In genomic region chr3:125381743-125382142, GRCh38 we compare ENCODE assay signal across 10 cellular contexts. TPM values are rescaled to one million over a fixed set of nuclear protein-coding genes. Genes with fewer than 3 reads are reported as not detected.
DNase-seq lines count a peak whose midpoint lies in the region; ATAC-seq and TF ChIP-seq lines count a peak whose summit lies in the region.
"Had no signal": no experiment of that assay in that cellular context is flagged by ENCODE, and none has a peak within 500 bp of the region (broad histone marks: within the 10 kb centered on the region; RNA-seq: fewer than 3 reads in every experiment).

No MANE protein-coding gene starts in this region.

- no peaks in the 10 kb centered on the region for H3K36me3 Mint-ChIP-seq in activated naive CD4-positive, alpha-beta T cell treated with anti-CD3 and anti-CD28 coated beads for 36 hours (ENCODE audit: low read depth)
- H3K36me3 Mint-ChIP-seq in stimulated activated effector memory CD8-positive, alpha-beta T cell treated with anti-CD3 and anti-CD28 coated beads, Interleukin-12 subunit alpha, Interleukin-12 subunit beta, amount 100 ng/mL, for 72 hours: no peaks in the 10 kb centered on the region
- H3K36me3 Mint-ChIP-seq in progenitor cell of endocrine pancreas (ENCODE audit: insufficient read depth): no peaks in the 10 kb centered on the region

- CTCF ChIA-PET in activated naive CD4-positive, alpha-beta T cell treated with anti-CD3 and anti-CD28 coated beads for 36 hours (lab: Charles Lee): interaction anchor here (0.6 to 1.4 kb wide), 5 partner anchors 40 to 457 kb away, joined by 3 to 6 read pairs (median 4); no protein-coding TSS in a partner anchor

- H3K9me3 ChIP-seq in MG63 (no peaks in the 10 kb centered on the region), upper lobe of left lung (no peaks in the 10 kb centered on the region)
- H3K9me3 ChIP-seq: BE2C had no signal

- H3K27ac ChIP-seq in upper lobe of left lung: no peak overlapping the region

- H3K9me3 Mint-ChIP-seq in activated naive CD4-positive, alpha-beta T cell treated with anti-CD3 and anti-CD28 coated beads for 36 hours: no peaks in the 10 kb centered on the region
- H3K9me3 Mint-ChIP-seq in stimulated activated effector memory CD8-positive, alpha-beta T cell treated with anti-CD3 and anti-CD28 coated beads, Interleukin-12 subunit alpha, Interleukin-12 subunit beta, amount 100 ng/mL, for 72 hours: no peaks in the 10 kb centered on the region
- H3K9me3 Mint-ChIP-seq in progenitor cell of endocrine pancreas (ENCODE audit: low read depth): no peaks in the 10 kb centered on the region

- H3K27me3 ChIP-seq in MG63 (no peaks in the 10 kb centered on the region), upper lobe of left lung (no peaks in the 10 kb centered on the region)
- H3K27me3 ChIP-seq: BE2C had no signal

- no peak for TF ChIP-seq CTCF in upper lobe of left lung (IDR thresholded peaks at IDR 0.05)
- no peak for TF ChIP-seq CTCF in progenitor cell of endocrine pancreas (IDR thresholded peaks at IDR 0.05; ENCODE audit: unreplicated experiment)

- TF ChIP-seq POLR2A in upper lobe of left lung (IDR thresholded peaks at IDR 0.05): no peak

- H3K36me3 ChIP-seq in MG63: no peaks in the 10 kb centered on the region
- H3K36me3 ChIP-seq in upper lobe of left lung: no peaks in the 10 kb centered on the region
- H3K36me3 ChIP-seq: BE2C had no signal

- peak; percentile 66 for DNase-seq in activated naive CD4-positive, alpha-beta T cell treated with anti-CD3 and anti-CD28 coated beads for 36 hours
- DNase-seq in activated naive CD4-positive, alpha-beta T cell (lab: John Stamatoyannopoulos, UW): no peak
- DNase-seq in MG63: peak; percentile 50
- peak; percentile 34 for DNase-seq in astrocyte of the hippocampus (ENCODE audit: low read depth, low spot score)
- DNase-seq in stimulated activated effector memory CD8-positive, alpha-beta T cell treated with anti-CD3 and anti-CD28 coated beads, Interleukin-12 subunit alpha, Interleukin-12 subunit beta, amount 100 ng/mL, for 72 hours (ENCODE audit: low spot score in 2 of 2): peak; percentile 6 to 53
- DNase-seq in cardiac septum (ENCODE audit: low spot score): no peak
- no peak for DNase-seq in upper lobe of left lung
- no peak for DNase-seq in progenitor cell of endocrine pancreas (ENCODE audit: low spot score, unreplicated experiment)
- DNase-seq: BE2C, midbrain had no signal

- H3K4me1 Mint-ChIP-seq in activated naive CD4-positive, alpha-beta T cell treated with anti-CD3 and anti-CD28 coated beads for 36 hours (ENCODE audit: low read depth): peaks cover 10% of the 10 kb centered on the region
- peaks cover 9% of the 10 kb centered on the region for H3K4me1 Mint-ChIP-seq in stimulated activated effector memory CD8-positive, alpha-beta T cell treated with anti-CD3 and anti-CD28 coated beads, Interleukin-12 subunit alpha, Interleukin-12 subunit beta, amount 100 ng/mL, for 72 hours
- H3K4me1 Mint-ChIP-seq in progenitor cell of endocrine pancreas (ENCODE audit: low read depth): peaks cover 8% of the 10 kb centered on the region

- H3K4me3 ChIP-seq in MG63 (no peak overlapping the region), upper lobe of left lung (no peak overlapping the region)

- H3K27me3 Mint-ChIP-seq in activated naive CD4-positive, alpha-beta T cell treated with anti-CD3 and anti-CD28 coated beads for 36 hours (ENCODE audit: low read depth): no peaks in the 10 kb centered on the region
- no peaks in the 10 kb centered on the region for H3K27me3 Mint-ChIP-seq in progenitor cell of endocrine pancreas

- WGBS in upper lobe of left lung, 2 donors: 56 to 61% methylated on average over 5 of the region's 5 CpGs

- peak overlapping the region; percentile 47 for H3K27ac Mint-ChIP-seq in activated naive CD4-positive, alpha-beta T cell treated with anti-CD3 and anti-CD28 coated beads for 36 hours
- no peak overlapping the region for H3K27ac Mint-ChIP-seq in stimulated activated effector memory CD8-positive, alpha-beta T cell treated with anti-CD3 and anti-CD28 coated beads, Interleukin-12 subunit alpha, Interleukin-12 subunit beta, amount 100 ng/mL, for 72 hours
- no peak overlapping the region for H3K27ac Mint-ChIP-seq in progenitor cell of endocrine pancreas

- ATAC-seq in stimulated activated effector memory CD8-positive, alpha-beta T cell treated with anti-CD3 and anti-CD28 coated beads, Interleukin-12 subunit alpha, Interleukin-12 subunit beta, amount 100 ng/mL, for 72 hours: peak; percentile 84
- no peak for ATAC-seq in upper lobe of left lung (ENCODE audit: low FRiP score in 2 of 2)

- no peaks in the 10 kb centered on the region for H3K4me1 ChIP-seq in upper lobe of left lung

- intact Hi-C loops in activated naive CD4-positive, alpha-beta T cell treated with anti-CD3 and anti-CD28 coated beads for 36 hours (cut with micrococcal nuclease): no loop called here
- intact Hi-C loops in cardiac septum (cut with DNase I): no loop called here

- no peak overlapping the region for H3K4me3 Mint-ChIP-seq in activated naive CD4-positive, alpha-beta T cell treated with anti-CD3 and anti-CD28 coated beads for 36 hours
- H3K4me3 Mint-ChIP-seq in stimulated activated effector memory CD8-positive, alpha-beta T cell treated with anti-CD3 and anti-CD28 coated beads, Interleukin-12 subunit alpha, Interleukin-12 subunit beta, amount 100 ng/mL, for 72 hours: no peak overlapping the region
- no peak overlapping the region for H3K4me3 Mint-ChIP-seq in progenitor cell of endocrine pancreas (ENCODE audit: low read depth)

- TF ChIP-seq EP300 in upper lobe of left lung (IDR thresholded peaks at IDR 0.05): no peak

RNA-seq across cellular contexts. Expression of gene ZNF148, which starts 6.6 kb away (rescaled TPM):
- 10 to 100 TPM; 20.3 to 22.2 TPM for total RNA-seq in activated naive CD4-positive, alpha-beta T cell treated with anti-CD3 and anti-CD28 coated beads for 36 hours
- total RNA-seq in MG63 (2014; rRNA removed; shearing (Covaris generic); ENCODE audit: low replicate concordance): 22.3 and 39.4 TPM in 2 replicates
- total RNA-seq in cardiac septum (44.2 TPM), upper lobe of left lung (10 to 100 TPM; 24.5 to 42.9 (median 32.8) TPM), progenitor cell of endocrine pancreas (48.6 and 53.7 TPM in 2 replicates)

Comparison
In these comparisons a context has a peak if more than half of its experiments do, and no peak if none do; other contexts are left out.
1. DNase-seq: peak in activated naive CD4-positive, alpha-beta T cell treated with anti-CD3 and anti-CD28 coated beads for 36 hours (single experiment), MG63 (single experiment), astrocyte of the hippocampus (single experiment) and stimulated activated effector memory CD8-positive, alpha-beta T cell treated with anti-CD3 and anti-CD28 coated beads, Interleukin-12 subunit alpha, Interleukin-12 subunit beta, amount 100 ng/mL, for 72 hours (2 of 2); none in activated naive CD4-positive, alpha-beta T cell (0 of 4), cardiac septum (single experiment), upper lobe of left lung (0 of 2) and progenitor cell of endocrine pancreas (single experiment).